Comparison of ENCODE assay signal across 12 cellular contexts in the genomic region with DNA sequence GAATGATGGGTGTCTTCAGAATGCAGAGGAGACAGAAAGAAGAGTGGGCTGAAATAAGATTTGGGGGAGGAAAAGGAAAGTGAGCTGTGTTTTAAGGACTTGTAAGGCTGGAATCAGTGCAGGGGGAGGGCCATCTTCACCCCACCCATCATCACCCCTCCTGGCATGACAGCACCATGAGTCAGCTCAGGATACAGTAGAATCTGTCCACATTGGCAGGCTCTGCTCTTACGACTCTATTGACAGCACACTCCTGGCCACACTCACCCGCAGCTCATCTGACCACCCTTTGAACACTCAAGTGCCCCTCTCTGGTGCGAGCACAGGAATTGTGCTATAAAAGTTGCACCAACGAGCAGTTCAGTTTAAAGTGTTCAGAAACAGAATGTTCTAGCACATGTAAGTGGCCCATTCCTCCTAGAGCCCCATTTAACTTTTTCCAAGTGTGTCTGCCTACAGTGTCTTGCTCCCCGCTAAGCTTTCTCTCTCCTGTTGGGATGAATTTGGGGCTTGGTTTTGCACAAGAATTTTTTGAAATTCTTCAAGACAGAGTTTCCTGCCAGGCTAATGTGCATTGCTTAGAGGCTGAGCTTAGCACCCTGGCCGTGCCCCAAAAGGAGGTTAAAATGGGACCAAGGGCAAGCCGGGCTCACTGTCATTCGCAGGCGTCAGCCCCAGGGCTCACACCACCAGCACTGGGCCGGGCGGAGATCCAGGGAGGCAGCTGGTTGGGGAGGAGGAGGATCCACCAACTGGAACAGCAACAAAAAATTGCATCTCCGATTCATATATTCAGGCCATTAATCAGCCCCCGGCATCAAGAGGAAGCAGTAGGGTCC. TPM values are rescaled to one million over a fixed set of nuclear protein-coding genes. Genes with fewer than 3 reads are reported as not detected.
DNase-seq lines count a peak whose midpoint lies in the region; TF ChIP-seq lines count a peak whose summit lies in the region.
"Had no signal": no experiment of that assay in that cellular context is flagged by ENCODE, and none has a peak within 500 bp of the region (broad histone marks: within the 10 kb centered on the region; RNA-seq: fewer than 3 reads in every experiment).

No MANE protein-coding gene starts in this region.

- no peak overlapping the region for H2BK20ac ChIP-seq in H9 (ENCODE audit: low read depth, low read length, poor library complexity, severe bottlenecking)

- H2BK12ac ChIP-seq in H9 (ENCODE audit: insufficient read length, low read depth, low read length), result no peak overlapping the region

- H3K9me2 ChIP-seq in PC-9 (ENCODE audit: insufficient read depth), result no peaks in the 10 kb centered on the region

- H3T11ph ChIP-seq in H9 (ENCODE audit: low read length), result no peak overlapping the region

- no peak overlapping the region for H4K5ac ChIP-seq in H9 (ENCODE audit: insufficient read length, low read depth, low read length)

- no peak overlapping the region for H3K9ac ChIP-seq in H9 (ENCODE audit: extremely low read depth, insufficient read length, low read length)

- H2BK120ac ChIP-seq in H9 (ENCODE audit: low read depth, low read length, poor library complexity, severe bottlenecking), result no peak overlapping the region

- no peak overlapping the region for H2BK5ac ChIP-seq in H9 (ENCODE audit: insufficient read length, low read length)

- TF ChIP-seq CTCF in PC-9 (conservative IDR thresholded peaks at IDR 0.05) (no peak), osteoblast (IDR thresholded peaks at IDR 0.05; ENCODE audit: extremely low read depth, low read depth, low read length) (no peak), H9 (conservative IDR thresholded peaks at IDR 0.05) (no peak), GM10266 (IDR thresholded peaks at IDR 0.05; ENCODE audit: control insufficient read depth, insufficient read depth, low read depth, missing control alignments) (no peak)

- H3K27me3 ChIP-seq in PC-9 (ENCODE audit: insufficient read depth, low read depth), result no peaks in the 10 kb centered on the region
- peaks cover 3% of the 10 kb centered on the region for H3K27me3 ChIP-seq in osteoblast (ENCODE audit: insufficient read depth, low read length)
- no peaks in the 10 kb centered on the region for H3K27me3 ChIP-seq in H9 (ENCODE audit: insufficient read depth, low read length)

- no peak overlapping the region for H3K4ac ChIP-seq in H9 (ENCODE audit: low read depth, low read length)

- H3K9me3 ChIP-seq in PC-9 (ENCODE audit: insufficient read depth, low read depth), result no peaks in the 10 kb centered on the region
- no peaks in the 10 kb centered on the region for H3K9me3 ChIP-seq in osteoblast (ENCODE audit: low read depth, low read length)
- no peaks in the 10 kb centered on the region for H3K9me3 ChIP-seq in H9 (ENCODE audit: control insufficient read depth, low read depth, low read length)
- H3K9me3 ChIP-seq: suprapubic skin had no signal

- intact Hi-C loops in PC-9 (cut with micrococcal nuclease; ENCODE audit: unreplicated experiment), result loop anchor here (2.0 kb wide), 1 partner anchor 52 kb away; no protein-coding TSS in a partner anchor

- H3K4me1 Mint-ChIP-seq in H9, result no peaks in the 10 kb centered on the region

- H3K18ac ChIP-seq in H9 (ENCODE audit: insufficient read length, low read depth, low read length), result no peak overlapping the region

- H3K79me2 ChIP-seq in PC-9 (ENCODE audit: low read depth) (peaks cover 15% of the 10 kb centered on the region; the same call in 1 of the 2 replicates), osteoblast (ENCODE audit: insufficient read depth, low read length) (no peaks in the 10 kb centered on the region), H9 (ENCODE audit: insufficient read depth, low read length) (no peaks in the 10 kb centered on the region)

- H3K4me2 ChIP-seq in PC-9 (peak overlapping the region; percentile 57), osteoblast (ENCODE audit: insufficient read depth, low read length) (peak overlapping the region; percentile 82), H9 (ENCODE audit: insufficient read depth, insufficient read length, low read length) (no peak overlapping the region)

- H3K4me3 ChIP-seq in PC-9 (no peak overlapping the region), osteoblast (ENCODE audit: insufficient read depth, low read length) (peak overlapping the region; percentile 52)
- H3K4me3 ChIP-seq: lung, suprapubic skin had no signal

- H3K27ac ChIP-seq in PC-9 (no peak overlapping the region), osteoblast (ENCODE audit: low read depth, low read length) (peak overlapping the region; percentile 34), H9 (ENCODE audit: insufficient read length, low read depth, low read length) (no peak overlapping the region)
- H3K27ac ChIP-seq: suprapubic skin had no signal

- no peaks in the 10 kb centered on the region for H3K9me3 Mint-ChIP-seq in H9

- H3K36me3 Mint-ChIP-seq in H9 (ENCODE audit: insufficient read depth in 1 of 3, low read depth in 3 of 3), result no peaks in the 10 kb centered on the region

- no peak overlapping the region for H3K4me3 Mint-ChIP-seq in H9

- no peak overlapping the region for H3K56ac ChIP-seq in H9 (ENCODE audit: insufficient read length, low read depth, low read length)

- WGBS in H9 (ENCODE audit: extremely low coverage, insufficient read length, low lambda C conversion rate), result no CpG with 5 or more reads among the region's 13 CpGs

- H3K27ac Mint-ChIP-seq in H9, result no peak overlapping the region; a peak in 1 of 7 replicates

- CTCF ChIA-PET in PC-9 (lab: Charles Lee), result interaction anchor here (1.0 to 1.5 kb wide), 3 partner anchors 10 to 59 kb away, joined by 3 to 7 read pairs (median 4); partner anchors contain the start of gene ADRA1B

- H3K23ac ChIP-seq in H9 (ENCODE audit: insufficient read length, low read depth, low read length), result no peak overlapping the region

- peaks cover 16% of the 10 kb centered on the region for H3K4me1 ChIP-seq in PC-9 (replicated peaks; ENCODE audit: insufficient read depth)
- peaks cover 16% of the 10 kb centered on the region for H3K4me1 ChIP-seq in osteoblast (ENCODE audit: insufficient read depth, low read length)
- H3K4me1 ChIP-seq in H9 (ENCODE audit: insufficient read depth, low read length), result no peaks in the 10 kb centered on the region

- POLR2A ChIA-PET in PC-9 (lab: Charles Lee; ENCODE audit: unreplicated experiment), result interaction anchor here (0.6 kb wide), 3 partner anchors 287 to 753 kb away, joined by 4 to 6 read pairs (median 4); no protein-coding TSS in a partner anchor

- H3K23me2 ChIP-seq in H9 (ENCODE audit: insufficient read length, low read depth, low read length, poor library complexity, severe bottlenecking), result no peaks in the 10 kb centered on the region

- no peak overlapping the region for H4K8ac ChIP-seq in H9 (replicated peaks; ENCODE audit: insufficient read length, low read depth, low read length)

- H4K91ac ChIP-seq in H9 (ENCODE audit: insufficient read length, low read depth, low read length), result no peak overlapping the region

- 0 out of 2 replicates have a peak, but pooled peaks cover 4% of the 10 kb centered on the region for H3K36me3 ChIP-seq in PC-9 (ENCODE audit: low read depth)
- no peaks in the 10 kb centered on the region for H3K36me3 ChIP-seq in osteoblast (ENCODE audit: insufficient read depth, low read length)
- H3K36me3 ChIP-seq: suprapubic skin had no signal

- 0 out of 2 replicates have a peak, but pooled peaks cover 3% of the 10 kb centered on the region for H4K20me1 ChIP-seq in PC-9 (ENCODE audit: insufficient read depth)
- no peaks in the 10 kb centered on the region for H4K20me1 ChIP-seq in osteoblast (ENCODE audit: insufficient read depth, low read length)
- H4K20me1 ChIP-seq in H9 (ENCODE audit: control insufficient read depth, insufficient read depth, insufficient read length), result no peaks in the 10 kb centered on the region

- H2BK15ac ChIP-seq in H9 (ENCODE audit: low read depth, low read length), result no peak overlapping the region

- TSS peak; percentile 60 for BruUV-seq in PC-9 (replicated peaks; lab: Mats Ljungman, UMichigan)

- no peaks in the 10 kb centered on the region; the same call in 1 of the 2 replicates for H3F3A ChIP-seq in PC-9 (ENCODE audit: insufficient read depth, low read depth)

- H3K14ac ChIP-seq in H9 (ENCODE audit: insufficient read depth, low read length), result no peak overlapping the region

- no peaks in the 10 kb centered on the region for H3K79me1 ChIP-seq in H9 (ENCODE audit: insufficient read depth, low read depth, low read length, poor library complexity, severe bottlenecking)

- no peak overlapping the region for H2AK5ac ChIP-seq in H9 (ENCODE audit: insufficient read length, low read length)

- peaks cover 11% of the 10 kb centered on the region for H3K27me3 Mint-ChIP-seq in H9 (ENCODE audit: low read depth)

- peak; percentile 78 for DNase-seq in DMS 273 (lab: John Stamatoyannopoulos, UW; ENCODE audit: unreplicated experiment)
- peak; percentile 67 to 68 for DNase-seq in PC-9
- DNase-seq in fibroblast of gingiva (ENCODE audit: low read depth), result peak; percentile 62
- DNase-seq in osteoblast (ENCODE audit: insufficient read length, low spot score, missing footprints), result peak; percentile 93
- no peak for DNase-seq in H9
- no peak for DNase-seq in T-helper 9 cell
- DNase-seq in activated CD4-positive, alpha-beta T cell treated with anti-CD3 and anti-CD28 coated beads for 1 hour, result no peak
- no peak for DNase-seq in GM10266 (ENCODE audit: extremely low spot score)
- DNase-seq: activated T-cell treated with anti-CD3 and anti-CD28 coated beads for 4 hours; stimulated activated CD4-positive, alpha-beta T cell treated with anti-CD3 and anti-CD28 coated beads, Interleukin-15, amount 100 ng/mL, for 24 hours had no signal

- H2AFZ ChIP-seq in PC-9 (no peak overlapping the region), osteoblast (ENCODE audit: low read length) (peak overlapping the region; percentile 71), H9 (ENCODE audit: low read length) (no peak overlapping the region)

RNA-seq across cellular contexts. Expression of gene ADRA1B, which starts 12.1 kb away (rescaled TPM):
- total RNA-seq in PC-9 (2021) (4.6 and 6.0 TPM in 2 replicates), osteoblast (0.29 and 0.36 TPM in 2 replicates), H9 (2021) (not detected in 2 replicates)

Comparison
In these comparisons a context has a peak if more than half of its experiments do, and no peak if none do; other contexts are left out.
1. DNase-seq: peak in DMS 273 (single experiment), PC-9 (2 of 2), fibroblast of gingiva (single experiment) and osteoblast (single experiment); none in H9 (single experiment), T-helper 9 cell (single experiment), activated CD4-positive, alpha-beta T cell treated with anti-CD3 and anti-CD28 coated beads for 1 hour (single experiment) and GM10266 (single experiment).